16 cellular contexts compared by ENCODE assay signal in genomic region chr10:84587789-84588188, GRCh38.
DNase-seq lines count a peak whose midpoint lies in the region; ATAC-seq and TF ChIP-seq lines count a peak whose summit lies in the region.
"Had no signal": no experiment of that assay in that cellular context is flagged by ENCODE, and none has a peak within 500 bp of the region (broad histone marks: within the 10 kb centered on the region; RNA-seq: fewer than 3 reads in every experiment).

No MANE protein-coding gene starts in this region.

- peak; percentile 76 for ATAC-seq in WTC11
- ATAC-seq in HG03469 (IDR thresholded peaks at IDR 0.05; ENCODE audit: unreplicated experiment): no peak
- ATAC-seq: A549; CD8-positive, alpha-beta T cell; HCT116 had no signal

- H2BK5ac ChIP-seq in H9 (ENCODE audit: insufficient read length, low read length): no peak overlapping the region

- no peak overlapping the region for H2AFZ ChIP-seq in H9 (ENCODE audit: low read length)

- H2BK120ac ChIP-seq in H9 (ENCODE audit: low read depth, low read length, poor library complexity, severe bottlenecking): no peak overlapping the region

- H4K5ac ChIP-seq in H9 (ENCODE audit: insufficient read length, low read depth, low read length): no peak overlapping the region

- H3K14ac ChIP-seq in H9 (ENCODE audit: insufficient read depth, low read length): no peak overlapping the region

- no peak overlapping the region for H3K18ac ChIP-seq in H9 (ENCODE audit: insufficient read length, low read depth, low read length)

- H3K23ac ChIP-seq in H9 (ENCODE audit: insufficient read length, low read depth, low read length): no peak overlapping the region

- no peak overlapping the region for H2BK15ac ChIP-seq in H9 (ENCODE audit: low read depth, low read length)

- H3K23me2 ChIP-seq in H9 (ENCODE audit: insufficient read length, low read depth, low read length, poor library complexity, severe bottlenecking): no peaks in the 10 kb centered on the region

- TF ChIP-seq CTCF in H9 (conservative IDR thresholded peaks at IDR 0.05) (no peak), WTC11 (IDR thresholded peaks at IDR 0.05) (no peak)

- H3K4me1 Mint-ChIP-seq in H9 (peaks cover 35 to 40% of the 10 kb centered on the region in 2 experiments), WTC11 (peaks cover 31% of the 10 kb centered on the region)
- H3K4me1 Mint-ChIP-seq: CD14-positive monocyte had no signal

- no peaks in the 10 kb centered on the region for H3K27me3 ChIP-seq in H9 (ENCODE audit: insufficient read depth, low read length)

- no peaks in the 10 kb centered on the region for H3K9me3 ChIP-seq in H9 (ENCODE audit: control insufficient read depth, low read depth, low read length)
- H3K9me3 ChIP-seq: A549 had no signal

- peak; percentile 51 for DNase-seq in H9
- DNase-seq in WTC11 (ENCODE audit: low spot score): no peak
- DNase-seq in iPS DF 19.7 (ENCODE audit: low read depth, low spot score): peak; percentile 45
- no peak for DNase-seq in SKM-1 (lab: John Stamatoyannopoulos, UW; ENCODE audit: unreplicated experiment)
- DNase-seq in inferior parietal cortex (ENCODE audit: extremely low spot score): no peak
- no peak for DNase-seq in middle frontal gyrus (ENCODE audit: extremely low spot score, low spot score)
- DNase-seq: CD8-positive, alpha-beta T cell; COR-L47; DMS153; DND-41; GF-D8; GOT3 had no signal

- H4K20me1 ChIP-seq in H9 (ENCODE audit: control insufficient read depth, insufficient read depth, insufficient read length): no peaks in the 10 kb centered on the region

- H2BK12ac ChIP-seq in H9 (ENCODE audit: insufficient read length, low read depth, low read length): no peak overlapping the region

- H2BK20ac ChIP-seq in H9 (ENCODE audit: low read depth, low read length, poor library complexity, severe bottlenecking): no peak overlapping the region

- H3K4me3 Mint-ChIP-seq in H9 (no peak overlapping the region), WTC11 (0 out of 2 replicates have a peak overlapping the region, but pooled peaks have one; percentile 0)
- H3K4me3 Mint-ChIP-seq: CD14-positive monocyte; CD8-positive, alpha-beta T cell had no signal

- CTCF ChIA-PET in WTC11 (lab: Charles Lee): interaction anchor here (0.6 to 4.1 kb wide), 7 partner anchors 14 to 320 kb away, joined by 4 to 20 read pairs (median 6); no protein-coding TSS in a partner anchor

- no peak overlapping the region for H3K4me2 ChIP-seq in H9 (ENCODE audit: insufficient read depth, insufficient read length, low read length)
- H3K4me2 ChIP-seq: A549 had no signal

- no peak overlapping the region for H3K9ac ChIP-seq in H9 (ENCODE audit: extremely low read depth, insufficient read length, low read length)

- H3K56ac ChIP-seq in H9 (ENCODE audit: insufficient read length, low read depth, low read length): no peak overlapping the region

- H3K27ac ChIP-seq in H9 (ENCODE audit: insufficient read length, low read depth, low read length): no peak overlapping the region
- H3K27ac ChIP-seq: A549 had no signal

- no peak overlapping the region for H4K91ac ChIP-seq in H9 (ENCODE audit: insufficient read length, low read depth, low read length)

- H3K27me3 Mint-ChIP-seq in H9 (ENCODE audit: low read depth) (peaks cover 49% of the 10 kb centered on the region), WTC11 (ENCODE audit: low read depth) (peaks cover 19% of the 10 kb centered on the region)

- H3K27ac Mint-ChIP-seq in H9 (no peak overlapping the region), WTC11 (no peak overlapping the region)
- H3K27ac Mint-ChIP-seq: CD14-positive monocyte; CD8-positive, alpha-beta T cell had no signal

- no peaks in the 10 kb centered on the region for H3K79me2 ChIP-seq in H9 (ENCODE audit: insufficient read depth, low read length)

- H2AK5ac ChIP-seq in H9 (ENCODE audit: insufficient read length, low read length): no peak overlapping the region

- no peaks in the 10 kb centered on the region; a peak in 1 of 7 replicates for H3K36me3 Mint-ChIP-seq in H9 (ENCODE audit: insufficient read depth in 1 of 3, low read depth in 3 of 3)
- no peaks in the 10 kb centered on the region for H3K36me3 Mint-ChIP-seq in WTC11
- H3K36me3 Mint-ChIP-seq: CD14-positive monocyte; CD8-positive, alpha-beta T cell had no signal

- H4K8ac ChIP-seq in H9 (replicated peaks; ENCODE audit: insufficient read length, low read depth, low read length): no peak overlapping the region

- peaks cover 8% of the 10 kb centered on the region for H3K4me1 ChIP-seq in H9 (ENCODE audit: insufficient read depth, low read length)
- H3K4me1 ChIP-seq: A549 had no signal

- POLR2A ChIA-PET in WTC11 (lab: Charles Lee): interaction anchor here (0.6 to 1.0 kb wide), 2 partner anchors 9 to 47 kb away, joined by 3 read pairs; no protein-coding TSS in a partner anchor

- H3K79me1 ChIP-seq in H9 (ENCODE audit: insufficient read depth, low read depth, low read length, poor library complexity, severe bottlenecking): no peaks in the 10 kb centered on the region

- H3T11ph ChIP-seq in H9 (ENCODE audit: low read length): no peak overlapping the region

- H3K9me3 Mint-ChIP-seq in H9 (peaks cover 0 to 3% of the 10 kb centered on the region in 2 experiments; a peak in 1 of 5 replicates), WTC11 (no peaks in the 10 kb centered on the region)
- H3K9me3 Mint-ChIP-seq: CD14-positive monocyte; CD8-positive, alpha-beta T cell had no signal

- no peak overlapping the region for H3K4ac ChIP-seq in H9 (ENCODE audit: low read depth, low read length)

TF ChIP-seq in WTC11, 78 proteins besides CTCF, POLR2A, EP300 and RAD21:
- TF ChIP-seq ATF1 (CRISPR knock-in tag; IDR thresholded peaks at IDR 0.05) (no peak), ZNF423 (CRISPR knock-in tag; IDR thresholded peaks at IDR 0.05) (0 out of 2 replicates have a peak, but pooled peaks have one; percentile 20), ZNF121 (CRISPR knock-in tag; IDR thresholded peaks at IDR 0.05) (no peak), TEAD1 (CRISPR knock-in tag; IDR thresholded peaks at IDR 0.05) (no peak)

Comparison
In these comparisons a context has a peak if more than half of its experiments do, and no peak if none do; other contexts are left out.
1. DNase-seq: peak in H9 (single experiment) and iPS DF 19.7 (single experiment); none in WTC11 (single experiment), SKM-1 (single experiment), inferior parietal cortex (single experiment) and middle frontal gyrus (single experiment).